In genomic region chr1:88891318-88892145, GRCh38 we compare ENCODE assay signal across 8 cellular contexts.
A peak's percentile ranks its signal among the peaks of the same experiment; 100 is the strongest.
DNase-seq lines count a peak whose midpoint lies in the region; TF ChIP-seq lines count a peak whose summit lies in the region.

A gene with protein sequence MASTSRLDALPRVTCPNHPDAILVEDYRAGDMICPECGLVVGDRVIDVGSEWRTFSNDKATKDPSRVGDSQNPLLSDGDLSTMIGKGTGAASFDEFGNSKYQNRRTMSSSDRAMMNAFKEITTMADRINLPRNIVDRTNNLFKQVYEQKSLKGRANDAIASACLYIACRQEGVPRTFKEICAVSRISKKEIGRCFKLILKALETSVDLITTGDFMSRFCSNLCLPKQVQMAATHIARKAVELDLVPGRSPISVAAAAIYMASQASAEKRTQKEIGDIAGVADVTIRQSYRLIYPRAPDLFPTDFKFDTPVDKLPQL (minus strand): TSS chr1:88891567. CDS start chr1:88891499, 68 bp downstream.

- peaks cover 2% of the 10 kb centered on the region for H3K9me3 Mint-ChIP-seq in activated naive CD4-positive, alpha-beta T cell treated with anti-CD3 and anti-CD28 coated beads, Interleukin-2, amount 10 ng/mL, durations not matched to agents 7 days and 5 days

- H3K4me3 Mint-ChIP-seq in activated naive CD4-positive, alpha-beta T cell treated with anti-CD3 and anti-CD28 coated beads, Interleukin-2, amount 10 ng/mL, durations not matched to agents 7 days and 5 days = peak within 1 kb of the TSS; percentile 95

- TF ChIP-seq CTCF in HFF-Myc (IDR thresholded peaks at IDR 0.05; ENCODE audit: low read depth, low read length, missing control alignments) (no peak), NB4 (IDR thresholded peaks at IDR 0.05; ENCODE audit: low read depth, low read length) (no peak)

- peak within 1 kb of the TSS; percentile 71 for H3K27ac ChIP-seq in SK-N-MC

- H3K9me3 ChIP-seq in SK-N-MC (ENCODE audit: low read depth, low read length) = no peaks in the 10 kb centered on the region

- H3K27ac Mint-ChIP-seq in activated naive CD4-positive, alpha-beta T cell treated with anti-CD3 and anti-CD28 coated beads, Interleukin-2, amount 10 ng/mL, durations not matched to agents 7 days and 5 days = peak within 1 kb of the TSS; percentile 98

- peaks cover 14% of the 10 kb centered on the region for H3K36me3 Mint-ChIP-seq in activated naive CD4-positive, alpha-beta T cell treated with anti-CD3 and anti-CD28 coated beads, Interleukin-2, amount 10 ng/mL, durations not matched to agents 7 days and 5 days

- peaks cover 41% of the 10 kb centered on the region for H3K4me1 Mint-ChIP-seq in activated naive CD4-positive, alpha-beta T cell treated with anti-CD3 and anti-CD28 coated beads, Interleukin-2, amount 10 ng/mL, durations not matched to agents 7 days and 5 days

- TF ChIP-seq POLR2A in NB4 (IDR thresholded peaks at IDR 0.05; ENCODE audit: extremely low read depth, insufficient read length) = peak; percentile 97

- peaks cover 13% of the 10 kb centered on the region for H3K36me3 ChIP-seq in SK-N-MC (ENCODE audit: insufficient read depth, low read length)

- H3K9ac ChIP-seq in SK-N-MC (ENCODE audit: insufficient read length) = peak within 1 kb of the TSS; percentile 90

- peak within 1 kb of the TSS; percentile 86 for H3K4me3 ChIP-seq in HFF-Myc (replicated peaks; ENCODE audit: low read depth, low read length)
- H3K4me3 ChIP-seq in NB4 (ENCODE audit: low read depth, low read length) = peak within 1 kb of the TSS; percentile 94
- H3K4me3 ChIP-seq in SK-N-MC = peak within 1 kb of the TSS; percentile 93

- H3K27me3 Mint-ChIP-seq in activated naive CD4-positive, alpha-beta T cell treated with anti-CD3 and anti-CD28 coated beads, Interleukin-2, amount 10 ng/mL, durations not matched to agents 7 days and 5 days = no peaks in the 10 kb centered on the region

- DNase-seq in GM03348 (ENCODE audit: low spot score) (peak; percentile 86), HFF-Myc (ENCODE audit: extremely low read depth, low read depth) (peak; percentile 97), NB4 (ENCODE audit: low read depth) (peak; percentile 96), SK-N-MC (ENCODE audit: low read depth, low spot score) (peak; percentile 94), germinal center (ENCODE audit: low spot score) (peak; percentile 76), non-pigmented ciliary epithelial cell (ENCODE audit: low read depth) (peak; percentile 88), superior temporal gyrus (ENCODE audit: extremely low spot score) (peak; percentile 98)
- DNase-seq in activated naive CD4-positive, alpha-beta T cell treated with anti-CD3 and anti-CD28 coated beads, Interleukin-2, amount 10 ng/mL, durations not matched to agents 7 days and 5 days = peak; percentile 96

- CTCF ChIA-PET in activated naive CD4-positive, alpha-beta T cell treated with anti-CD3 and anti-CD28 coated beads, Interleukin-2, amount 10 ng/mL, durations not matched to agents 7 days and 5 days (lab: Charles Lee) = interaction anchor here (1.4 to 6.1 kb wide), 2 partner anchors 14 to 230 kb away, joined by 3 to 49 read pairs; no protein-coding TSS in a partner anchor

Comparison
In these comparisons a context has a peak if more than half of its experiments do, and no peak if none do; other contexts are left out.
1. Peak in every context shown above with its lines: DNase-seq, H3K4me3 ChIP-seq and H3K27ac ChIP-seq.